9 cellular contexts compared by ENCODE assay signal in genomic region chr17:1560582-1561170, GRCh38. TPM values are rescaled to one million over a fixed set of nuclear protein-coding genes. Genes with fewer than 3 reads are reported as not detected.
DNase-seq lines count a peak whose midpoint lies in the region; ATAC-seq and TF ChIP-seq lines count a peak whose summit lies in the region.
"Had no signal": no experiment of that assay in that cellular context is flagged by ENCODE, and none has a peak within 500 bp of the region (broad histone marks: within the 10 kb centered on the region; RNA-seq: fewer than 3 reads in every experiment).

No MANE protein-coding gene starts in this region.

- peaks cover 31% of the 10 kb centered on the region for H3K4me1 Mint-ChIP-seq in activated CD4-positive, alpha-beta T cell treated with anti-CD3 and anti-CD28 coated beads, Interleukin-2, amount 10 ng/mL, durations not matched to agents 24 days and 14 days
- H3K4me1 Mint-ChIP-seq in activated CD8-positive, alpha-beta T cell treated with anti-CD3 and anti-CD28 coated beads for 36 hours (ENCODE audit: low read depth): peaks cover 20% of the 10 kb centered on the region
- peaks cover 37% of the 10 kb centered on the region for H3K4me1 Mint-ChIP-seq in stimulated activated effector memory CD8-positive, alpha-beta T cell treated with anti-CD3 and anti-CD28 coated beads, Interleukin-12 subunit alpha, Interleukin-12 subunit beta, amount 100 ng/mL, for 72 hours

- no peaks in the 10 kb centered on the region for H3K9me3 ChIP-seq in hepatocyte (ENCODE audit: low read depth)

- H2AFZ ChIP-seq in hepatocyte: no peak overlapping the region

- POLR2A ChIA-PET in activated CD8-positive, alpha-beta T cell treated with anti-CD3 and anti-CD28 coated beads for 36 hours (lab: Charles Lee): interaction anchor here (0.9 kb wide), 1 partner anchor 8 kb away, joined by 3 read pairs; no protein-coding TSS in a partner anchor

- H3K4me3 Mint-ChIP-seq in activated CD4-positive, alpha-beta T cell treated with anti-CD3 and anti-CD28 coated beads, Interleukin-2, amount 10 ng/mL, durations not matched to agents 24 days and 14 days: peak overlapping the region; percentile 91
- peak overlapping the region; percentile 83 for H3K4me3 Mint-ChIP-seq in activated CD8-positive, alpha-beta T cell treated with anti-CD3 and anti-CD28 coated beads for 36 hours
- H3K4me3 Mint-ChIP-seq in stimulated activated effector memory CD8-positive, alpha-beta T cell treated with anti-CD3 and anti-CD28 coated beads, Interleukin-12 subunit alpha, Interleukin-12 subunit beta, amount 100 ng/mL, for 72 hours: peak overlapping the region; percentile 74

- H3K27ac ChIP-seq in hepatocyte: peak overlapping the region; percentile 97

- intact Hi-C loops in activated CD4-positive, alpha-beta T cell treated with anti-CD3 and anti-CD28 coated beads, Interleukin-2, amount 10 ng/mL, durations not matched to agents 24 days and 14 days (cut with micrococcal nuclease): no loop called here
- intact Hi-C loops in activated CD8-positive, alpha-beta T cell treated with anti-CD3 and anti-CD28 coated beads for 36 hours (cut with micrococcal nuclease): no loop called here

- peaks cover 24% of the 10 kb centered on the region for H3K4me1 ChIP-seq in hepatocyte (ENCODE audit: insufficient read depth)

- H3K36me3 ChIP-seq in hepatocyte (replicated peaks; ENCODE audit: insufficient read depth, low read depth): no peaks in the 10 kb centered on the region

- TF ChIP-seq CTCF in activated CD8-positive, alpha-beta T cell treated with anti-CD3 and anti-CD28 coated beads for 36 hours (IDR thresholded peaks at IDR 0.05): no peak
- TF ChIP-seq CTCF in hepatocyte (IDR thresholded peaks at IDR 0.05; ENCODE audit: poor library complexity): no peak

- H3K4me3 ChIP-seq in hepatocyte: no peak overlapping the region

- peaks cover 58% of the 10 kb centered on the region for H3K79me2 ChIP-seq in hepatocyte

- no peaks in the 10 kb centered on the region for H3K9me2 ChIP-seq in hepatocyte (replicated peaks; ENCODE audit: insufficient read depth)

- peaks cover 17% of the 10 kb centered on the region for H3K36me3 Mint-ChIP-seq in activated CD4-positive, alpha-beta T cell treated with anti-CD3 and anti-CD28 coated beads, Interleukin-2, amount 10 ng/mL, durations not matched to agents 24 days and 14 days (ENCODE audit: low read depth)
- H3K36me3 Mint-ChIP-seq in activated CD8-positive, alpha-beta T cell treated with anti-CD3 and anti-CD28 coated beads for 36 hours (ENCODE audit: low read depth): no peaks in the 10 kb centered on the region
- H3K36me3 Mint-ChIP-seq in stimulated activated effector memory CD8-positive, alpha-beta T cell treated with anti-CD3 and anti-CD28 coated beads, Interleukin-12 subunit alpha, Interleukin-12 subunit beta, amount 100 ng/mL, for 72 hours: peaks cover 27% of the 10 kb centered on the region

- ATAC-seq in activated CD8-positive, alpha-beta T cell treated with anti-CD3 and anti-CD28 coated beads for 36 hours: no peak
- ATAC-seq in stimulated activated effector memory CD8-positive, alpha-beta T cell treated with anti-CD3 and anti-CD28 coated beads, Interleukin-12 subunit alpha, Interleukin-12 subunit beta, amount 100 ng/mL, for 72 hours: no peak
- ATAC-seq in GM19463 (IDR thresholded peaks at IDR 0.05; ENCODE audit: unreplicated experiment): no peak

- peak; percentile 57 for DNase-seq in activated CD4-positive, alpha-beta T cell treated with anti-CD3 and anti-CD28 coated beads, Interleukin-2, amount 10 ng/mL, durations not matched to agents 24 days and 14 days
- DNase-seq in activated CD4-positive, alpha-beta T cell treated with anti-CD3 and anti-CD28 coated beads for 1 hour: no peak
- DNase-seq in activated CD8-positive, alpha-beta T cell treated with anti-CD3 and anti-CD28 coated beads for 36 hours: no peak
- no peak for DNase-seq in hepatocyte (ENCODE audit: low spot score)
- no peak for DNase-seq in stimulated activated effector memory CD8-positive, alpha-beta T cell treated with anti-CD3 and anti-CD28 coated beads, Interleukin-12 subunit alpha, Interleukin-12 subunit beta, amount 100 ng/mL, for 72 hours (ENCODE audit: low spot score in 2 of 2)
- no peak for DNase-seq in NK-92 treated with Interleukin-12 subunit alpha and Interleukin-12 subunit beta, amount 100 ng/mL, for 24 hours (lab: John Stamatoyannopoulos, UW)
- DNase-seq in dermis blood vessel endothelial cell: no peak
- DNase-seq: NCI-H2029 had no signal

- H3K4me2 ChIP-seq in hepatocyte: peak overlapping the region; percentile 97

- CTCF ChIA-PET in activated CD8-positive, alpha-beta T cell treated with anti-CD3 and anti-CD28 coated beads for 36 hours (lab: Charles Lee): interaction anchor here (0.6 to 1.9 kb wide), 4 partner anchors 13 to 88 kb away, joined by 3 to 9 read pairs (median 5); partner anchors contain the start of gene SLC43A2

- no peaks in the 10 kb centered on the region for H3K9me3 Mint-ChIP-seq in activated CD4-positive, alpha-beta T cell treated with anti-CD3 and anti-CD28 coated beads, Interleukin-2, amount 10 ng/mL, durations not matched to agents 24 days and 14 days
- H3K9me3 Mint-ChIP-seq in activated CD8-positive, alpha-beta T cell treated with anti-CD3 and anti-CD28 coated beads for 36 hours: no peaks in the 10 kb centered on the region
- H3K9me3 Mint-ChIP-seq in stimulated activated effector memory CD8-positive, alpha-beta T cell treated with anti-CD3 and anti-CD28 coated beads, Interleukin-12 subunit alpha, Interleukin-12 subunit beta, amount 100 ng/mL, for 72 hours: no peaks in the 10 kb centered on the region

- H3K27me3 ChIP-seq in hepatocyte: no peaks in the 10 kb centered on the region

- H3K27me3 Mint-ChIP-seq in activated CD4-positive, alpha-beta T cell treated with anti-CD3 and anti-CD28 coated beads, Interleukin-2, amount 10 ng/mL, durations not matched to agents 24 days and 14 days: peaks cover 7% of the 10 kb centered on the region
- no peaks in the 10 kb centered on the region for H3K27me3 Mint-ChIP-seq in activated CD8-positive, alpha-beta T cell treated with anti-CD3 and anti-CD28 coated beads for 36 hours

- 70% methylated on average over 7 of the region's 7 CpGs for WGBS in hepatocyte (ENCODE audit: low lambda C conversion rate, missing lambda C conversion rate)

- H4K20me1 ChIP-seq in hepatocyte (ENCODE audit: insufficient read depth, poor library complexity, severe bottlenecking): peaks cover 49% of the 10 kb centered on the region

- H3K27ac Mint-ChIP-seq in activated CD4-positive, alpha-beta T cell treated with anti-CD3 and anti-CD28 coated beads, Interleukin-2, amount 10 ng/mL, durations not matched to agents 24 days and 14 days: no peak overlapping the region
- no peak overlapping the region for H3K27ac Mint-ChIP-seq in activated CD8-positive, alpha-beta T cell treated with anti-CD3 and anti-CD28 coated beads for 36 hours
- H3K27ac Mint-ChIP-seq in stimulated activated effector memory CD8-positive, alpha-beta T cell treated with anti-CD3 and anti-CD28 coated beads, Interleukin-12 subunit alpha, Interleukin-12 subunit beta, amount 100 ng/mL, for 72 hours: peak overlapping the region; percentile 86

RNA-seq across cellular contexts. Expression of gene PITPNA, which starts 1.9 kb away (rescaled TPM):
- total RNA-seq in activated CD4-positive, alpha-beta T cell treated with anti-CD3 and anti-CD28 coated beads, Interleukin-2, amount 10 ng/mL, durations not matched to agents 24 days and 14 days: 74.3 and 76.1 TPM in 2 replicates
- 10 to 100 TPM; 31.7 to 34.4 TPM for total RNA-seq in activated CD8-positive, alpha-beta T cell treated with anti-CD3 and anti-CD28 coated beads for 36 hours
- total RNA-seq in hepatocyte: 25.4 and 26.8 TPM in 2 replicates
- 55.0 and 58.0 TPM in 2 replicates for polyA plus RNA-seq in hepatocyte
- 18.5 and 29.6 TPM in 2 replicates for total RNA-seq in dermis blood vessel endothelial cell

RNA-seq across cellular contexts. Expression of gene INPP5K, which starts 44.3 kb away (rescaled TPM):
- 19.1 and 21.0 TPM in 2 replicates for total RNA-seq in activated CD4-positive, alpha-beta T cell treated with anti-CD3 and anti-CD28 coated beads, Interleukin-2, amount 10 ng/mL, durations not matched to agents 24 days and 14 days
- 10 to 100 TPM; 16.5 to 16.7 TPM for total RNA-seq in activated CD8-positive, alpha-beta T cell treated with anti-CD3 and anti-CD28 coated beads for 36 hours
- total RNA-seq in hepatocyte: 34.7 and 48.4 TPM in 2 replicates
- 33.5 and 40.4 TPM in 2 replicates for polyA plus RNA-seq in hepatocyte
- total RNA-seq in dermis blood vessel endothelial cell: 74.7 and 88.0 TPM in 2 replicates
